In genomic region chr7:11529382-11529781, GRCh38 we compare ENCODE assay signal across 26 cellular contexts.
"Had no signal": no experiment of that assay in that cellular context is flagged by ENCODE, and none has a peak within 500 bp of the region (broad histone marks: within the 10 kb centered on the region; RNA-seq: fewer than 3 reads in every experiment).

No MANE protein-coding gene starts in this region.

- H3K36me3 Mint-ChIP-seq: naive thymus-derived CD4-positive, alpha-beta T cell; natural killer cell treated with Interleukin-12 subunit alpha and Interleukin-12 subunit beta and Interleukin-15 and Interleukin-18, amount 100 ng/mL, for 72 hours; stimulated activated effector memory CD8-positive, alpha-beta T cell treated with anti-CD3 and anti-CD28 coated beads, Interleukin-12 subunit alpha, Interleukin-12 subunit beta, amount 100 ng/mL, for 72 hours had no signal

- H3K4me1 Mint-ChIP-seq: naive thymus-derived CD4-positive, alpha-beta T cell; stimulated activated effector memory CD8-positive, alpha-beta T cell treated with anti-CD3 and anti-CD28 coated beads, Interleukin-12 subunit alpha, Interleukin-12 subunit beta, amount 100 ng/mL, for 72 hours had no signal

- H3K4me1 ChIP-seq: left ventricle myocardium inferior, pancreas, prostate gland, spleen, suprapubic skin, tibial artery, upper lobe of right lung had no signal

- H3K9me3 Mint-ChIP-seq: stimulated activated naive CD8-positive, alpha-beta T cell treated with anti-CD3 and anti-CD28 coated beads, Interleukin-15, Interleukin-2, amounts not matched to agents 100 ng/mL and 50 ng/mL, for 24 hours had no signal

- H3K27ac ChIP-seq: hepatocyte, left ventricle myocardium inferior, pancreas, prostate gland, skin epidermis, spleen, suprapubic skin, thoracic aorta, tibial artery, upper lobe of right lung had no signal

- H3K4me3 ChIP-seq: hepatocyte, left ventricle myocardium inferior, lung, mucosa of descending colon, pancreas, prostate gland, skin epidermis, spleen, suprapubic skin, thoracic aorta, tibial artery, upper lobe of right lung had no signal

- H2AFZ ChIP-seq: hepatocyte had no signal

- H3K27me3 Mint-ChIP-seq: naive thymus-derived CD4-positive, alpha-beta T cell; natural killer cell treated with Interleukin-12 subunit alpha and Interleukin-12 subunit beta and Interleukin-15 and Interleukin-18, amount 100 ng/mL, for 72 hours; stimulated activated naive CD8-positive, alpha-beta T cell treated with anti-CD3 and anti-CD28 coated beads, Interleukin-15, Interleukin-2, amounts not matched to agents 100 ng/mL and 50 ng/mL, for 24 hours had no signal

- ATAC-seq: mucosa of descending colon; naive thymus-derived CD4-positive, alpha-beta T cell; natural killer cell treated with Interleukin-12 subunit alpha and Interleukin-12 subunit beta and Interleukin-15 and Interleukin-18, amount 100 ng/mL, for 72 hours; pancreas; right cardiac atrium; sciatic nerve; stimulated activated effector memory CD8-positive, alpha-beta T cell treated with anti-CD3 and anti-CD28 coated beads, Interleukin-12 subunit alpha, Interleukin-12 subunit beta, amount 100 ng/mL, for 72 hours; upper lobe of right lung had no signal

- H3K36me3 ChIP-seq: left ventricle myocardium inferior, pancreas, prostate gland, spleen, suprapubic skin, thoracic aorta, tibial artery, upper lobe of right lung had no signal

- H3K79me2 ChIP-seq: hepatocyte had no signal

- H3K9me3 ChIP-seq: left ventricle myocardium inferior, mucosa of descending colon, pancreas, prostate gland, spleen, suprapubic skin, thoracic aorta, tibial artery, upper lobe of right lung had no signal

- H3K4me2 ChIP-seq: hepatocyte had no signal

- H3K4me3 Mint-ChIP-seq: naive thymus-derived CD4-positive, alpha-beta T cell; natural killer cell treated with Interleukin-12 subunit alpha and Interleukin-12 subunit beta and Interleukin-15 and Interleukin-18, amount 100 ng/mL, for 72 hours; stimulated activated effector memory CD8-positive, alpha-beta T cell treated with anti-CD3 and anti-CD28 coated beads, Interleukin-12 subunit alpha, Interleukin-12 subunit beta, amount 100 ng/mL, for 72 hours; stimulated activated naive CD8-positive, alpha-beta T cell treated with anti-CD3 and anti-CD28 coated beads, Interleukin-15, Interleukin-2, amounts not matched to agents 100 ng/mL and 50 ng/mL, for 24 hours had no signal

- H3K27ac Mint-ChIP-seq: naive thymus-derived CD4-positive, alpha-beta T cell; natural killer cell treated with Interleukin-12 subunit alpha and Interleukin-12 subunit beta and Interleukin-15 and Interleukin-18, amount 100 ng/mL, for 72 hours; stimulated activated effector memory CD8-positive, alpha-beta T cell treated with anti-CD3 and anti-CD28 coated beads, Interleukin-12 subunit alpha, Interleukin-12 subunit beta, amount 100 ng/mL, for 72 hours; stimulated activated naive CD8-positive, alpha-beta T cell treated with anti-CD3 and anti-CD28 coated beads, Interleukin-15, Interleukin-2, amounts not matched to agents 100 ng/mL and 50 ng/mL, for 24 hours had no signal

- DNase-seq: islet precursor cell; left ventricle myocardium inferior; midbrain; mucosa of descending colon; naive thymus-derived CD4-positive, alpha-beta T cell; nucleus accumbens; pancreas; posterior cingulate gyrus; retina; right cardiac atrium; spleen; stimulated activated CD4-positive, alpha-beta T cell treated with anti-CD3 and anti-CD28 coated beads, Interleukin-4, amount 100 ng/mL, for 24 hours; stimulated activated naive CD4-positive, alpha-beta T cell; tibial artery; trophoblast cell; upper lobe of right lung had no signal

- H3K27me3 ChIP-seq: hepatocyte, pancreas, spleen, suprapubic skin, tibial artery, upper lobe of right lung had no signal
